18 cellular contexts compared by ENCODE assay signal in the genomic region with DNA sequence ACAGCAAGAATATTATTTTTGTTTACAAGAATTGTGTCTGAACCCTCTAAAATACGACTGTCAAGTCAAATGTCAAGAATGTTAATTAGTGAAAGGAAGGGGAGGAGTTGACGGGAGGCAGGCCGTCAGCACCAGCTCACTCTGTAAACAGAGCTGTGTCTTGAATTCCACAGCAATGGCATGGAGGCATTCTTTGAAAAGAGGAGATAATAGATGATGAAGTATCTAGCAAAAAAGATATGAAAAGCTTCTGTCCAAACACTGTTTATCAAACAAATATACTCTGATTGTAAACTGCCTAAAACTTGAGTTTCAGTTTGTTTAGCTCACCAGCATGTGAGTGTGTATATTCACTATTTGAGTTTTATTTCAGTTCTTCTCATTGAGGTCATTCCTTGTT.
DNase-seq lines count a peak whose midpoint lies in the region; FAIRE-seq and TF ChIP-seq lines count a peak whose summit lies in the region.
"Had no signal": no experiment of that assay in that cellular context is flagged by ENCODE, and none has a peak within 500 bp of the region (broad histone marks: within the 10 kb centered on the region; RNA-seq: fewer than 3 reads in every experiment).

No MANE protein-coding gene starts in this region.

- POLR2A ChIA-PET in RWPE1 (lab: Yijun Ruan, JAX; ENCODE audit: low non-redundant PET): no interaction called here

- peak; percentile 21 for DNase-seq in NCI-H460 (ENCODE audit: extremely low read depth, low read depth)
- DNase-seq in neural crest cell (ENCODE audit: low read depth, low spot score): no peak
- no peak for DNase-seq in NCI-H1436 treated with DMSO at 0.1 percent for 48 hours (lab: John Stamatoyannopoulos, UW)
- no peak for DNase-seq in RWPE1 (ENCODE audit: low spot score)
- no peak for DNase-seq in adrenal gland
- DNase-seq in T-helper 1 cell: no peak
- DNase-seq: activated CD4-positive, alpha-beta T cell treated with anti-CD3 and anti-CD28 coated beads, Interleukin-2, amount 10 ng/mL, durations not matched to agents 24 days and 14 days; activated naive CD4-positive, alpha-beta T cell treated with anti-CD3 and anti-CD28 coated beads, Interleukin-2, amount 50 U/mL, for 16 hours; activated T-cell treated with anti-CD3 and anti-CD28 coated beads for 4 hours; caudate nucleus; KBM-7; NCI-H1417; NCI-H2227 treated with DMSO at 0.1 percent for 48 hours; posterior cingulate gyrus had no signal

- H3K36me3 ChIP-seq in BLaER1 treated with 17β-estradiol and CSF1 and Interleukin-3, amounts not matched to agents 10 nM and 100 nM: 0 out of 22 replicates have a peak, but pooled peaks cover 0 to 4% (median 0%) of the 10 kb centered on the region in 11 experiments
- H3K36me3 ChIP-seq in adrenal gland (replicated peaks in 1 of 2): no peaks in the 10 kb centered on the region

- H3K9ac ChIP-seq in BLaER1 treated with 17β-estradiol and CSF1 and Interleukin-3, amounts not matched to agents 10 nM and 100 nM: peak overlapping the region in 1 of 11 experiments; percentile 35; a peak in 1 of 22 replicates

- H3K4me3 Mint-ChIP-seq in neural crest cell: no peak overlapping the region
- H3K4me3 Mint-ChIP-seq: activated CD4-positive, alpha-beta T cell treated with anti-CD3 and anti-CD28 coated beads, Interleukin-2, amount 10 ng/mL, durations not matched to agents 24 days and 14 days; stimulated activated naive CD8-positive, alpha-beta T cell treated with anti-CD3 and anti-CD28 coated beads, Interleukin-15, Interleukin-2, amounts not matched to agents 100 ng/mL and 50 ng/mL, for 24 hours had no signal

- no peak for TF ChIP-seq POLR2A in adrenal gland (IDR thresholded peaks at IDR 0.05)

- H3K36me3 Mint-ChIP-seq in neural crest cell (ENCODE audit: low read depth): no peaks in the 10 kb centered on the region

- H3K27me3 Mint-ChIP-seq in neural crest cell (ENCODE audit: low read depth): no peaks in the 10 kb centered on the region
- H3K27me3 Mint-ChIP-seq: stimulated activated naive CD8-positive, alpha-beta T cell treated with anti-CD3 and anti-CD28 coated beads, Interleukin-15, Interleukin-2, amounts not matched to agents 100 ng/mL and 50 ng/mL, for 24 hours had no signal

- whole genome bisulfite sequencing in adrenal gland, 4 donors: 40 to 56% (median 46%) methylated on average over 3 of the region's 3 CpGs

- H4K20me1 ChIP-seq in BLaER1 treated with 17β-estradiol and CSF1 and Interleukin-3, amounts not matched to agents 10 nM and 100 nM: no peaks in the 10 kb centered on the region

- H3K27ac Mint-ChIP-seq in neural crest cell (ENCODE audit: unreplicated experiment): peak overlapping the region; percentile 81
- H3K27ac Mint-ChIP-seq: activated CD4-positive, alpha-beta T cell treated with anti-CD3 and anti-CD28 coated beads, Interleukin-2, amount 10 ng/mL, durations not matched to agents 24 days and 14 days; stimulated activated naive CD8-positive, alpha-beta T cell treated with anti-CD3 and anti-CD28 coated beads, Interleukin-15, Interleukin-2, amounts not matched to agents 100 ng/mL and 50 ng/mL, for 24 hours had no signal

- peaks cover 8% of the 10 kb centered on the region for H3K9me3 Mint-ChIP-seq in neural crest cell
- H3K9me3 Mint-ChIP-seq: stimulated activated naive CD8-positive, alpha-beta T cell treated with anti-CD3 and anti-CD28 coated beads, Interleukin-15, Interleukin-2, amounts not matched to agents 100 ng/mL and 50 ng/mL, for 24 hours had no signal

- peaks cover 14 to 96% (median 56%) of the 10 kb centered on the region in 10 experiments for H3K4me1 ChIP-seq in BLaER1 treated with 17β-estradiol and CSF1 and Interleukin-3, amounts not matched to agents 10 nM and 100 nM
- peaks cover 0 to 8% of the 10 kb centered on the region in 2 donors for H3K4me1 ChIP-seq in adrenal gland (replicated peaks in 1 of 2)

- CTCF ChIA-PET in RWPE1 (lab: Yijun Ruan, JAX): no interaction called here

- TF ChIP-seq CTCF in neural crest cell (conservative IDR thresholded peaks at IDR 0.05): no peak
- no peak for TF ChIP-seq CTCF in RWPE1 (conservative IDR thresholded peaks at IDR 0.05; ENCODE audit: low read depth)
- TF ChIP-seq CTCF in adrenal gland (IDR thresholded peaks at IDR 0.05): no peak

- H3K27me3 ChIP-seq in BLaER1 treated with 17β-estradiol and CSF1 and Interleukin-3, amounts not matched to agents 10 nM and 100 nM: no peaks in the 10 kb centered on the region
- no peaks in the 10 kb centered on the region for H3K27me3 ChIP-seq in adrenal gland

- H3K9me3 ChIP-seq in BLaER1 treated with 17β-estradiol and CSF1 and Interleukin-3, amounts not matched to agents 10 nM and 100 nM (replicated peaks in 1 of 11): peaks cover 11 to 60% (median 30%) of the 10 kb centered on the region in 11 experiments; a peak in 21 of 22 replicates
- H3K9me3 ChIP-seq in adrenal gland (replicated peaks in 1 of 3): no peaks in the 10 kb centered on the region

- FAIRE-seq in endometrium (lab: Jason Lieb, UNC): peak; percentile 58
- FAIRE-seq: urothelium cell line had no signal

- H3K4me3 ChIP-seq in BLaER1 treated with 17β-estradiol and CSF1 and Interleukin-3, amounts not matched to agents 10 nM and 100 nM: no peak overlapping the region
- H3K4me3 ChIP-seq in adrenal gland: no peak overlapping the region

- H3K27ac ChIP-seq in BLaER1 treated with 17β-estradiol and CSF1 and Interleukin-3, amounts not matched to agents 10 nM and 100 nM: peak overlapping the region in 8 of 11 experiments; percentile 4 to 97 (median 86); a peak in 11 of 22 replicates
- H3K27ac ChIP-seq in RWPE1 (no peak overlapping the region), adrenal gland (peak overlapping the region in 1 of 5 donors; percentile 33)

- intact Hi-C loops in adrenal gland (cut with DNase I): no loop called here

- H3K4me2 ChIP-seq in BLaER1 treated with 17β-estradiol and CSF1 and Interleukin-3, amounts not matched to agents 10 nM and 100 nM: peak overlapping the region in 1 of 11 experiments; percentile 16; a peak in 2 of 22 replicates

- peaks cover 27% of the 10 kb centered on the region for H3K4me1 Mint-ChIP-seq in neural crest cell
